ENCODE assay signal across 9 cellular contexts in the genomic region with DNA sequence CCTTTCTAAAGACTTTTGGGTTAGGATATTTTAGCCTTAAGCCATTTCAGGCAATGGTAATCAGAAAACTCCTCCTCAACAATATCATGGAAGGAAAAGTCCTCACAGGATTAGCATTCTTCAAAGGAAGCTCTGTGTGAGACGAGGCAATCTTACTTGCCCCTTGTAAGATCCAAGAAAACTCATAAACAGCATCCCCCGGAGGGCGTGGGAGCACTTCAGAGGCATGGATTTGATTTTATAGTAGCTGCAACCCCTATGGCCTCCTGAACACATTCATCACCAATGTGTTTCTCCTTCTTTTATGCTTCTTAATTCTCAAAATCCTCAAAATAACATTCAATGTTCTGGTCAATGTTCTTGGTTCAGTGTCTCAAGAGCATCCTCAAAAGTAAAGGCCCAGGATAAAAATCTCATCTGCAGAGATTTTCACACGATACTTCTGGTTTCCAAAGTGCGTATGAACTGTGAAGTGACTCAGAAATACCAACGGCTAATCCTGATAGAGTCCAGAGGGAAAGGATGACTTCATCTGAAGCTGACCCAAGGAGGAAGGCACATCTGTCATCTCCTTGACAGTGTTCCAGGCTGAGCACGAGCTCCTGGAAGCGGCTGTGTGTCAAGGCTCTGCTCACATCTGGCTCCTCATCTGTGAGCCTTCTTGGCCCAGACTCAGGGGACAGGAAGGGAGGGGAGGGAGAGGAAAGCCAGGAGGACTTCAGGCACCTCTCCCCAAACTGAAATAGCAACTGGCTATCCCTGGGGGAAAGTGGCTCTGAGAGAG. TPM values are rescaled to one million over a fixed set of nuclear protein-coding genes. Genes with fewer than 3 reads are reported as not detected.
DNase-seq lines count a peak whose midpoint lies in the region; ATAC-seq and TF ChIP-seq lines count a peak whose summit lies in the region.
"Had no signal": no experiment of that assay in that cellular context is flagged by ENCODE, and none has a peak within 500 bp of the region (broad histone marks: within the 10 kb centered on the region; RNA-seq: fewer than 3 reads in every experiment).

No MANE protein-coding gene starts in this region.

- H3K4me1 ChIP-seq in ovary (ENCODE audit: insufficient read depth): peaks cover 2% of the 10 kb centered on the region

- DNase-seq in AG09319 (ENCODE audit: extremely low read depth, low read depth) (peak; percentile 87), RPMI7951 (ENCODE audit: low read depth) (peak; percentile 98), fibroblast of pulmonary artery (ENCODE audit: low read depth) (peak; percentile 98), ovary (peak; percentile 72 to 91 (median 78)), T-helper 2 cell (no peak)
- DNase-seq in activated T-cell treated with anti-CD3 and anti-CD28 coated beads, Interleukin-2, amount 50 U/mL, for 1 hour: no peak
- DNase-seq: activated CD4-positive, CD25-positive, alpha-beta regulatory T cell had no signal

- TF ChIP-seq CTCF in AG09319 (IDR thresholded peaks at IDR 0.05; ENCODE audit: low read depth, low read length) (no peak), fibroblast of pulmonary artery (IDR thresholded peaks at IDR 0.05; ENCODE audit: low read length, missing control alignments) (no peak), ovary (IDR thresholded peaks at IDR 0.05) (no peak)

- WGBS in ovary, 3 donors: 10 to 30% (median 23%) methylated on average over 8 of the region's 8 CpGs

- no peaks in the 10 kb centered on the region for H3K27me3 ChIP-seq in ovary

- H3K36me3 ChIP-seq in ovary: no peaks in the 10 kb centered on the region

- ATAC-seq in HG03135 (IDR thresholded peaks at IDR 0.05; ENCODE audit: unreplicated experiment) (no peak), GM19467 (IDR thresholded peaks at IDR 0.05; ENCODE audit: unreplicated experiment) (no peak)

- H3K27ac ChIP-seq in ovary: peak overlapping the region; percentile 41 to 70

- intact Hi-C loops in ovary (cut with DNase I): loop anchor here in 1 of 4 donors (10.0 kb wide), 1 partner anchor 276 kb away; the partner anchor contains the start of gene STUM

- H3K9me3 ChIP-seq in ovary: no peaks in the 10 kb centered on the region

- peak; percentile 82 for TF ChIP-seq EP300 in ovary (IDR thresholded peaks at IDR 0.05)

- no peak for TF ChIP-seq POLR2A in ovary (IDR thresholded peaks at IDR 0.05)

- H3K4me3 ChIP-seq in fibroblast of pulmonary artery (replicated peaks; ENCODE audit: low read depth, low read length) (no peak overlapping the region), ovary (no peak overlapping the region)

RNA-seq across cellular contexts. Expression of gene PSEN2, which starts 49.3 kb away (rescaled TPM):
- total RNA-seq in RPMI7951 (2014; rRNA removed; shearing (Covaris generic)): 13.3 and 13.8 TPM in 2 replicates
- 10 to 100 TPM; 19.4 to 37.0 (median 27.1) TPM for total RNA-seq in ovary
- 10 to 100 TPM; 17.8 to 20.1 TPM for polyA plus RNA-seq in ovary

Comparison
In these comparisons a context has a peak if more than half of its experiments do, and no peak if none do; other contexts are left out.
1. DNase-seq: peak in AG09319 (single experiment), RPMI7951 (single experiment), fibroblast of pulmonary artery (single experiment) and ovary (5 of 5); none in activated T-cell treated with anti-CD3 and anti-CD28 coated beads, Interleukin-2, amount 50 U/mL, for 1 hour (single experiment) and T-helper 2 cell (0 of 5).